Comparison of ENCODE assay signal across 17 cellular contexts in genomic region chr21:45976666-45977335, GRCh38. TPM values are rescaled to one million over a fixed set of nuclear protein-coding genes. Genes with fewer than 3 reads are reported as not detected.
DNase-seq lines count a peak whose midpoint lies in the region; ATAC-seq and TF ChIP-seq lines count a peak whose summit lies in the region.
"Had no signal": no experiment of that assay in that cellular context is flagged by ENCODE, and none has a peak within 500 bp of the region (broad histone marks: within the 10 kb centered on the region; RNA-seq: fewer than 3 reads in every experiment).

No MANE protein-coding gene starts in this region.

- H3K27me3 ChIP-seq in HUES64 (ENCODE audit: insufficient read depth, low read length): peaks cover 65% of the 10 kb centered on the region
- H3K27me3 ChIP-seq in colonic mucosa: peaks cover 40% of the 10 kb centered on the region
- peaks cover 43% of the 10 kb centered on the region for H3K27me3 ChIP-seq in thymus (ENCODE audit: control insufficient read depth, insufficient read depth)
- H3K27me3 ChIP-seq in dorsolateral prefrontal cortex: peaks cover 0 to 55% (median 16%) of the 10 kb centered on the region in 45 donors
- H3K27me3 ChIP-seq: SJSA1 had no signal

- DNase-seq in colonic mucosa (no peak), left kidney (ENCODE audit: low read depth, low spot score) (peak; percentile 17), DMS 273 treated with DMSO at 0.1 percent for 48 hours (lab: John Stamatoyannopoulos, UW) (no peak), dorsolateral prefrontal cortex (no peak)
- DNase-seq: activated CD4-positive, alpha-beta T cell treated with anti-CD3 and anti-CD28 coated beads for 36 hours; activated CD8-positive, alpha-beta memory T cell treated with anti-CD3 and anti-CD28 coated beads, Interleukin-2, amount 10 ng/mL, durations not matched to agents 7 days and 5 days; activated effector memory CD4-positive, alpha-beta T cell treated with anti-CD3 and anti-CD28 coated beads, Interleukin-2, amount 50 U/mL, for 16 hours; AML-193; NCI-H2081; NCI-H524; stimulated activated CD4-positive, alpha-beta T cell treated with anti-CD3 and anti-CD28 coated beads, Interleukin-2, amount 100 ng/mL, for 24 hours had no signal

- H3K4me1 ChIP-seq in HUES64 (ENCODE audit: insufficient read depth, low read length): peaks cover 12% of the 10 kb centered on the region; the same call in 1 of the 2 replicates
- H3K4me1 ChIP-seq in colonic mucosa: peaks cover 21% of the 10 kb centered on the region
- H3K4me1 ChIP-seq in thymus (ENCODE audit: control insufficient read depth, insufficient read depth, low read length): peaks cover 11% of the 10 kb centered on the region

- 4% methylated on average over 11 of the region's 12 CpGs for WGBS in HUES64
- WGBS in thymus: 44% methylated on average over 12 of the region's 12 CpGs

- H3K9ac ChIP-seq in HUES64 (ENCODE audit: low read depth, low read length) (no peak overlapping the region), colonic mucosa (ENCODE audit: low read depth in 2 of 2, low read length in 2 of 2) (peak overlapping the region in 1 of 2 donors; percentile 43)

- intact Hi-C loops in colonic mucosa (cut with DNase I): no loop called here
- intact Hi-C loops in dorsolateral prefrontal cortex (cut with DNase I): no loop called here

- no peaks in the 10 kb centered on the region for H3K36me3 ChIP-seq in HUES64 (ENCODE audit: insufficient read depth, low read length)
- no peaks in the 10 kb centered on the region for H3K36me3 ChIP-seq in colonic mucosa
- H3K36me3 ChIP-seq in thymus (ENCODE audit: control insufficient read depth, insufficient read depth): no peaks in the 10 kb centered on the region

- no peak for ATAC-seq in GM18868 (IDR thresholded peaks at IDR 0.05; ENCODE audit: unreplicated experiment)
- ATAC-seq: activated CD4-positive, alpha-beta T cell treated with anti-CD3 and anti-CD28 coated beads for 36 hours; activated CD8-positive, alpha-beta memory T cell treated with anti-CD3 and anti-CD28 coated beads, Interleukin-2, amount 10 ng/mL, durations not matched to agents 7 days and 5 days; sciatic nerve had no signal

- no peak for TF ChIP-seq CTCF in colonic mucosa (IDR thresholded peaks at IDR 0.05)
- no peak for TF ChIP-seq CTCF in dorsolateral prefrontal cortex (IDR thresholded peaks at IDR 0.05 in 54 of 56, conservative IDR thresholded peaks at IDR 0.05 in 2 of 56; ENCODE audit: low read depth in 1 of 56, partially characterized antibody in 56 of 56)

- H3K4me3 ChIP-seq in HUES64 (ENCODE audit: low read length) (peak overlapping the region; percentile 31), colonic mucosa (no peak overlapping the region), thymus (ENCODE audit: low read length) (no peak overlapping the region), dorsolateral prefrontal cortex (no peak overlapping the region)
- H3K4me3 ChIP-seq: SJSA1 had no signal

- H3K9me3 ChIP-seq in HUES64 (ENCODE audit: insufficient read depth, low read depth, low read length): no peaks in the 10 kb centered on the region
- no peaks in the 10 kb centered on the region for H3K9me3 ChIP-seq in colonic mucosa
- H3K9me3 ChIP-seq in thymus (ENCODE audit: control insufficient read depth): no peaks in the 10 kb centered on the region
- H3K9me3 ChIP-seq: SJSA1 had no signal

- peak overlapping the region; percentile 63; the same call in 1 of the 2 replicates for H3K27ac ChIP-seq in HUES64 (ENCODE audit: low read depth, low read length)
- peak overlapping the region; percentile 47 for H3K27ac ChIP-seq in colonic mucosa
- peak overlapping the region; percentile 2 for H3K27ac ChIP-seq in thymus (ENCODE audit: low read depth)
- H3K27ac ChIP-seq in dorsolateral prefrontal cortex: peak overlapping the region in 1 of 59 donors; percentile 31
- H3K27ac ChIP-seq: SJSA1 had no signal

RNA-seq across cellular contexts. Expression of gene COL6A1, which starts 4.8 kb away (rescaled TPM):
- polyA plus RNA-seq in HUES64 (2013, experiment 1 of 2): 98.9 TPM
- polyA plus RNA-seq in HUES64 (2013, experiment 2 of 2): 95.3 TPM
- total RNA-seq in colonic mucosa (100 to 1,000 TPM in 1 of 2 donors, 10 to 100 TPM in 1; 39.8 to 131 TPM), dorsolateral prefrontal cortex (100 to 1,000 TPM in 9 of 120 experiments, 10 to 100 TPM in 111; 33.4 to 128 (median 64.7) TPM)
- polyA plus RNA-seq in thymus: 115 TPM
- total RNA-seq: OCI-LY7 had no signal
